1 cellular context compared by ENCODE assay signal in the genomic region with DNA sequence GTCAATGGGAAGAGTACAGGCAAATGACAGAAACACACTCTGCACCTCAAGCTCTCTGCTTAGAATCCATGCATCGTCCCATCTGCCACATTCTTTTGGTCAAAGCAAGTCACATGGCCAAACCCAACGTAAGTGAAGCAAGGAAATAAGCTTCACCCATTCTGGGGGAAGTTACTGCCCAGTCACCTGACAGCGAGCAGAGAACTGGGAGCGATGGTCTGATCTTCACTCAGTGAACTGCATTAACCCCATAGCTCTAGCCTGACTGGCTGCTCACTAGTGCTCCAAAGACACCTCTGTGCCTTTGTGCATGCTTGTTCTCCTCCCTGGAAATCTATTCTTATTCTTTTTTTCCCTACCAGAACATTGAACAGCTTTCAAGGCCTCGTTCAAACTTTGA.
TF ChIP-seq lines count a peak whose summit lies in the region.

No MANE protein-coding gene starts in this region.

TF ChIP-seq in GM23338, 12 proteins besides CTCF, POLR2A, EP300 and RAD21 (continued from another document):
- TF ChIP-seq, protein P1, sequence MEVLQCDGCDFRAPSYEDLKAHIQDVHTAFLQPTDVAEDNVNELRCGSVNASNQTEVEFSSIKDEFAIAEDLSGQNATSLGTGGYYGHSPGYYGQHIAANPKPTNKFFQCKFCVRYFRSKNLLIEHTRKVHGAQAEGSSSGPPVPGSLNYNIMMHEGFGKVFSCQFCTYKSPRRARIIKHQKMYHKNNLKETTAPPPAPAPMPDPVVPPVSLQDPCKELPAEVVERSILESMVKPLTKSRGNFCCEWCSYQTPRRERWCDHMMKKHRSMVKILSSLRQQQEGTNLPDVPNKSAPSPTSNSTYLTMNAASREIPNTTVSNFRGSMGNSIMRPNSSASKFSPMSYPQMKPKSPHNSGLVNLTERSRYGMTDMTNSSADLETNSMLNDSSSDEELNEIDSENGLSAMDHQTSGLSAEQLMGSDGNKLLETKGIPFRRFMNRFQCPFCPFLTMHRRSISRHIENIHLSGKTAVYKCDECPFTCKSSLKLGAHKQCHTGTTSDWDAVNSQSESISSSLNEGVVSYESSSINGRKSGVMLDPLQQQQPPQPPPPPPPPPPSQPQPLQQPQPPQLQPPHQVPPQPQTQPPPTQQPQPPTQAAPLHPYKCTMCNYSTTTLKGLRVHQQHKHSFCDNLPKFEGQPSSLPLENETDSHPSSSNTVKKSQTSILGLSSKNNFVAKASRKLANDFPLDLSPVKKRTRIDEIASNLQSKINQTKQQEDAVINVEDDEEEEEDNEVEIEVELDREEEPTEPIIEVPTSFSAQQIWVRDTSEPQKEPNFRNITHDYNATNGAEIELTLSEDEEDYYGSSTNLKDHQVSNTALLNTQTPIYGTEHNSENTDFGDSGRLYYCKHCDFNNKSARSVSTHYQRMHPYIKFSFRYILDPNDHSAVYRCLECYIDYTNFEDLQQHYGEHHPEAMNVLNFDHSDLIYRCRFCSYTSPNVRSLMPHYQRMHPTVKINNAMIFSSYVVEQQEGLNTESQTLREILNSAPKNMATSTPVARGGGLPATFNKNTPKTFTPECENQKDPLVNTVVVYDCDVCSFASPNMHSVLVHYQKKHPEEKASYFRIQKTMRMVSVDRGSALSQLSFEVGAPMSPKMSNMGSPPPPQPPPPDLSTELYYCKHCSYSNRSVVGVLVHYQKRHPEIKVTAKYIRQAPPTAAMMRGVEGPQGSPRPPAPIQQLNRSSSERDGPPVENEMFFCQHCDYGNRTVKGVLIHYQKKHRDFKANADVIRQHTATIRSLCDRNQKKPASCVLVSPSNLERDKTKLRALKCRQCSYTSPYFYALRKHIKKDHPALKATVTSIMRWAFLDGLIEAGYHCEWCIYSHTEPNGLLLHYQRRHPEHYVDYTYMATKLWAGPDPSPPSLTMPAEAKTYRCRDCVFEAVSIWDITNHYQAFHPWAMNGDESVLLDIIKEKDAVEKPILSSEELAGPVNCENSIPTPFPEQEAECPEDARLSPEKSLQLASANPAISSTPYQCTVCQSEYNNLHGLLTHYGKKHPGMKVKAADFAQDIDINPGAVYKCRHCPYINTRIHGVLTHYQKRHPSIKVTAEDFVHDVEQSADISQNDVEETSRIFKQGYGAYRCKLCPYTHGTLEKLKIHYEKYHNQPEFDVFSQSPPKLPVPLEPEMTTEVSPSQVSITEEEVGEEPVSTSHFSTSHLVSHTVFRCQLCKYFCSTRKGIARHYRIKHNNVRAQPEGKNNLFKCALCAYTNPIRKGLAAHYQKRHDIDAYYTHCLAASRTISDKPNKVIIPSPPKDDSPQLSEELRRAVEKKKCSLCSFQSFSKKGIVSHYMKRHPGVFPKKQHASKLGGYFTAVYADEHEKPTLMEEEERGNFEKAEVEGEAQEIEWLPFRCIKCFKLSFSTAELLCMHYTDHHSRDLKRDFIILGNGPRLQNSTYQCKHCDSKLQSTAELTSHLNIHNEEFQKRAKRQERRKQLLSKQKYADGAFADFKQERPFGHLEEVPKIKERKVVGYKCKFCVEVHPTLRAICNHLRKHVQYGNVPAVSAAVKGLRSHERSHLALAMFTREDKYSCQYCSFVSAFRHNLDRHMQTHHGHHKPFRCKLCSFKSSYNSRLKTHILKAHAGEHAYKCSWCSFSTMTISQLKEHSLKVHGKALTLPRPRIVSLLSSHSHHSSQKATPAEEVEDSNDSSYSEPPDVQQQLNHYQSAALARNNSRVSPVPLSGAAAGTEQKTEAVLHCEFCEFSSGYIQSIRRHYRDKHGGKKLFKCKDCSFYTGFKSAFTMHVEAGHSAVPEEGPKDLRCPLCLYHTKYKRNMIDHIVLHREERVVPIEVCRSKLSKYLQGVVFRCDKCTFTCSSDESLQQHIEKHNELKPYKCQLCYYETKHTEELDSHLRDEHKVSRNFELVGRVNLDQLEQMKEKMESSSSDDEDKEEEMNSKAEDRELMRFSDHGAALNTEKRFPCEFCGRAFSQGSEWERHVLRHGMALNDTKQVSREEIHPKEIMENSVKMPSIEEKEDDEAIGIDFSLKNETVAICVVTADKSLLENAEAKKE (CRISPR knock-in tag; IDR thresholded peaks at IDR 0.05) = no peak
- TF ChIP-seq NANOG (IDR thresholded peaks at IDR 0.05; ENCODE audit: borderline replicate concordance) (no peak), EZH2phosphoT487 (IDR thresholded peaks at IDR 0.05; ENCODE audit: unreplicated experiment) (no peak), POLR2AphosphoS5 (IDR thresholded peaks at IDR 0.05; ENCODE audit: low read depth) (no peak), ZNF331 (CRISPR knock-in tag; IDR thresholded peaks at IDR 0.05; ENCODE audit: low read depth) (no peak)
- TF ChIP-seq, protein P2, sequence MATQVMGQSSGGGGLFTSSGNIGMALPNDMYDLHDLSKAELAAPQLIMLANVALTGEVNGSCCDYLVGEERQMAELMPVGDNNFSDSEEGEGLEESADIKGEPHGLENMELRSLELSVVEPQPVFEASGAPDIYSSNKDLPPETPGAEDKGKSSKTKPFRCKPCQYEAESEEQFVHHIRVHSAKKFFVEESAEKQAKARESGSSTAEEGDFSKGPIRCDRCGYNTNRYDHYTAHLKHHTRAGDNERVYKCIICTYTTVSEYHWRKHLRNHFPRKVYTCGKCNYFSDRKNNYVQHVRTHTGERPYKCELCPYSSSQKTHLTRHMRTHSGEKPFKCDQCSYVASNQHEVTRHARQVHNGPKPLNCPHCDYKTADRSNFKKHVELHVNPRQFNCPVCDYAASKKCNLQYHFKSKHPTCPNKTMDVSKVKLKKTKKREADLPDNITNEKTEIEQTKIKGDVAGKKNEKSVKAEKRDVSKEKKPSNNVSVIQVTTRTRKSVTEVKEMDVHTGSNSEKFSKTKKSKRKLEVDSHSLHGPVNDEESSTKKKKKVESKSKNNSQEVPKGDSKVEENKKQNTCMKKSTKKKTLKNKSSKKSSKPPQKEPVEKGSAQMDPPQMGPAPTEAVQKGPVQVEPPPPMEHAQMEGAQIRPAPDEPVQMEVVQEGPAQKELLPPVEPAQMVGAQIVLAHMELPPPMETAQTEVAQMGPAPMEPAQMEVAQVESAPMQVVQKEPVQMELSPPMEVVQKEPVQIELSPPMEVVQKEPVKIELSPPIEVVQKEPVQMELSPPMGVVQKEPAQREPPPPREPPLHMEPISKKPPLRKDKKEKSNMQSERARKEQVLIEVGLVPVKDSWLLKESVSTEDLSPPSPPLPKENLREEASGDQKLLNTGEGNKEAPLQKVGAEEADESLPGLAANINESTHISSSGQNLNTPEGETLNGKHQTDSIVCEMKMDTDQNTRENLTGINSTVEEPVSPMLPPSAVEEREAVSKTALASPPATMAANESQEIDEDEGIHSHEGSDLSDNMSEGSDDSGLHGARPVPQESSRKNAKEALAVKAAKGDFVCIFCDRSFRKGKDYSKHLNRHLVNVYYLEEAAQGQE (IDR thresholded peaks at IDR 0.05; ENCODE audit: unreplicated experiment) = no peak
